1 cellular context compared by ENCODE assay signal in the genomic region with DNA sequence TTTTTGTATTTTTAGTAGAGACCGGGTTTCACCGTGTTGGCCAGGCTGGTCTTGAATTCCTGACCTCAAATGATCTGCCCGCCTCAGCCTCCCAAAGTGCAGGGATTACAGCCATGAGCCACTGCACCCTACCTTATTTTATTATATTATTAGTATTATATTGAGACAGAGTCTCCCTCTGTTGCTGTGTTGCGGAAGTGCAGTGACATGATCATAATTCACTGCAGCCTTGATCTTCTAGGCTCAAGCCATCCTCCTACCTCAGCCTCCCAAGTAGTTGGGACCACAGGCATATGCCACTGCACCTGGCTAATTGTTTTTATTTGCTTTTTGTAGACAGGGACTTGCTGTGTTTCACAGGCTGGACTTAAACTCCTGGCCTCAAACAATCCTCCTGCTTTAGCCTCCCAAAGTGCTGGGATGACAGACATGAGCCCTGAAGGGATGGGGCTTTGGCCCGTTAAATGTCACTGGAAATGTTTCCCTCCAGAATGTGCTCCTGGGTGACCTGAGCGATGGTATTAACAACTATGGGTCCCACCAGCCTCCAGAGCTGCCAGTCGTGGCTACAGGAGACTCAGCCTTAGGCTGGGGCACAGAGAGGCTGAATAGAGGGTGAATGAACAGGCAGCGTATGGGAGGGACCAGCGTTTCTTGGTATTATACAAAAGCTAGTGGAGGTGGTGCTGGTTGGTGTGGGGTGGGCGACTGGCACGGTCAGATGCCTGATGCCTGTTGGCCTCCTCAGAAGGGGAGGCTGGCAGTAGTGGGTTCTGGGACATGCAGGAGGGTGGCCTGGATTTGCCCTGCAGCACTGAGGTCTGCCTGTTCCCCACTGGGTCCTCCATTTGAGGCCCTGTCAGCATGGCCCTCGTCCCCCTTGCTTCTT.
TF ChIP-seq lines count a peak whose summit lies in the region.

No MANE protein-coding gene starts in this region.

TF ChIP-seq in HCT116, 20 proteins besides CTCF, POLR2A, EP300 and RAD21 (continued from another document):
- TF ChIP-seq MAX (IDR thresholded peaks at IDR 0.05) = no peak
- no peak for TF ChIP-seq YY1 (IDR thresholded peaks at IDR 0.05; ENCODE audit: extremely low read depth, insufficient replicate concordance, low read depth, low read length)
- no peak for TF ChIP-seq SRF (IDR thresholded peaks at IDR 0.05; ENCODE audit: low read depth)
- no peak for TF ChIP-seq ZNF274 (IDR thresholded peaks at IDR 0.05; ENCODE audit: low read depth, low read length)
- no peak for TF ChIP-seq POLR2AphosphoS5 (IDR thresholded peaks at IDR 0.05; ENCODE audit: low read depth, low read length)
